8 cellular contexts compared by ENCODE assay signal in the genomic region with DNA sequence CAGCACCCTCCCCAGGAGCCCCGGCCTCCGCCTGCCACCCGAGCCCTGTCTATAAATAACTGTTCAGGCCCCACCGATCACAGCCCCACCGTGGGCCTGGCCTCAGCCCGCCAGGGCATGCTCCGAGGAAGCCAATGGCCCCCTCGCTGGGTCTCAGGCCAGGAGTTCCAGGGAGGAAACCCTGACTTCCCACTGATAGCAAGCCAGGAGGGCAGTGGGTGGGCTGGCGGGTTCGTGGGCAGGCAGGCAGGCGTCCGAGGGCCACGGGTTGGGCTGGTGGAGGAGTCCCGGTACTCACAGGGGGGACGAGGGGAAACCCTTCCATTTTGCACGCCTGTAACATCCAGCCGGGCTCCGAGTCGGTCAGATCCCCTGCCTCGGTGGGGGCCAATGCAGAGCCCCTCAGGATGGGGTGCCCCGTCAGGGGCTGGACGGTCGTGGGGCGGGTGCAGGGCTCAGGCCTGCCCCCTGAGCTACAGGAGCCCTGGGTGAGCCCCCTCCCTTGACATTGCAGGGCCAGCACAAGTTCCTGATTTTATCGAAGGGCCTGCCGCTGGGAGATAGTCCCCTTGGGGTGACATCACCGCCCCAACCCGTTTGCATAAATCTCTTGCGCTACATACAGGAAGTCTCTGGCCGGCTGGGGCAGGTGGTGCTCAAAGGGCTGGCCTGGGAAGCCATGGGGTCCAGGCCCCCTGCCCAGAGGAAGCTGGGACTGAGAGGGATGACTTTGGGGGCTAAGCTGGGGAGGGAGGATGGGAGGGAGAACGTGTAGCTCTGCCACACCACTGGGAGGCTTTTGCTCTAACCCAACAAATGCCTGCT. TPM values are rescaled to one million over a fixed set of nuclear protein-coding genes. Genes with fewer than 3 reads are reported as not detected.
DNase-seq lines count a peak whose midpoint lies in the region; ATAC-seq and TF ChIP-seq lines count a peak whose summit lies in the region.

SPI1 (minus strand) TSS at position 537 of the 825 bp plus-strand sequence; CDS start at position 343, 194 bp downstream.

- TF ChIP-seq POLR2A in NB4 (IDR thresholded peaks at IDR 0.05; ENCODE audit: extremely low read depth, insufficient read length) (peak; percentile 51), heart left ventricle (IDR thresholded peaks at IDR 0.05) (peak in 1 of 2 donors; percentile 30), stomach (IDR thresholded peaks at IDR 0.05) (no peak)

- TF ChIP-seq EP300 in stomach (IDR thresholded peaks at IDR 0.05) = no peak

- no TSS peak for BruUV-seq in A673 (replicated peaks; lab: Mats Ljungman, UMichigan)

- POLR2A ChIA-PET in HEK293 (lab: Yijun Ruan, JAX) = no interaction called here
- POLR2A ChIA-PET in A673 (lab: Charles Lee; ENCODE audit: low non-redundant PET) = interaction anchor here (0.6 kb wide), 1 partner anchor 76 kb away, joined by 11 read pairs; no protein-coding TSS in a partner anchor

- H3K27me3 ChIP-seq in heart left ventricle (no peaks in the 10 kb centered on the region), stomach (no peaks in the 10 kb centered on the region), A673 (replicated peaks; ENCODE audit: insufficient read depth, low read depth, low read length, poor library complexity) (no peaks in the 10 kb centered on the region)

- H3K27ac ChIP-seq in HEK293 (ENCODE audit: extremely low read depth, low read depth, low read length) (no peak within 1 kb of the TSS), heart left ventricle (peak within 1 kb of the TSS in 11 of 12 donors; percentile 20 to 96 (median 52)), stomach (peak within 1 kb of the TSS; percentile 19 to 87 (median 77)), A673 (ENCODE audit: low read depth, low read length, poor library complexity, severe bottlenecking) (no peak within 1 kb of the TSS)

- WGBS in heart left ventricle, 4 donors = 58 to 77% (median 64%) methylated on average over 20 to 31 of the region's 31 CpGs
- 65 to 75% (median 71%) methylated on average over 25 to 31 of the region's 31 CpGs for WGBS in stomach, 5 donors

- H3K9me3 ChIP-seq in HEK293 (ENCODE audit: control insufficient read depth, insufficient read depth, low read depth, low read length) (no peaks in the 10 kb centered on the region), heart left ventricle (no peaks in the 10 kb centered on the region), stomach (no peaks in the 10 kb centered on the region), A673 (ENCODE audit: low read depth, low read length, poor library complexity, severe bottlenecking) (no peaks in the 10 kb centered on the region)

- intact Hi-C loops in heart left ventricle (cut with DNase I) = loop anchor here in 6 of 10 donors (5.0 to 10.0 kb wide), 4 partner anchors 74 to 477 kb away; no protein-coding TSS in a partner anchor
- intact Hi-C loops in stomach (cut with DNase I; ENCODE audit: low total_unique reads) = loop anchor here (10.0 kb wide), 1 partner anchor 67 kb away; the partner anchor contains the start of gene RAPSN
- intact Hi-C loops in A673 (cut with micrococcal nuclease; ENCODE audit: unreplicated experiment) = loop anchor here (10.0 kb wide), 1 partner anchor 737 kb away; no protein-coding TSS in a partner anchor

- no peak for TF ChIP-seq CTCF in HEK293 (tag by site-specific recombination; IDR thresholded peaks at IDR 0.05)
- no peak for TF ChIP-seq CTCF in NB4 (IDR thresholded peaks at IDR 0.05; ENCODE audit: low read depth, low read length)
- no peak for TF ChIP-seq CTCF in heart left ventricle (IDR thresholded peaks at IDR 0.05)
- TF ChIP-seq CTCF in stomach (IDR thresholded peaks at IDR 0.05) = no peak
- no peak for TF ChIP-seq CTCF in A673 (conservative IDR thresholded peaks at IDR 0.05; ENCODE audit: low read depth, low read length)

- no peak within 1 kb of the TSS for H3K4me3 ChIP-seq in HEK293 (ENCODE audit: low read depth, low read length)
- H3K4me3 ChIP-seq in NB4 (ENCODE audit: low read depth, low read length) = peak within 1 kb of the TSS; percentile 90
- H3K4me3 ChIP-seq in heart left ventricle = peak within 1 kb of the TSS in 9 of 12 donors; percentile 26 to 70 (median 42)
- peak within 1 kb of the TSS; percentile 14 to 41 (median 36) for H3K4me3 ChIP-seq in stomach
- no peak within 1 kb of the TSS for H3K4me3 ChIP-seq in A673 (ENCODE audit: low read depth, low read length, poor library complexity, severe bottlenecking)

- CTCF ChIA-PET in HEK293 (lab: Yijun Ruan, JAX) = no interaction called here
- CTCF ChIA-PET in A673 (lab: Charles Lee) = no interaction called here

- H3K36me3 ChIP-seq in HEK293 (ENCODE audit: control insufficient read depth in 2 of 2, insufficient read depth in 1 of 2, low read length in 2 of 2) = no peaks in the 10 kb centered on the region
- peaks cover 0 to 12% (median 0%) of the 10 kb centered on the region in 9 donors for H3K36me3 ChIP-seq in heart left ventricle
- peaks cover 0 to 4% (median 0%) of the 10 kb centered on the region in 4 donors for H3K36me3 ChIP-seq in stomach
- H3K36me3 ChIP-seq in A673 (ENCODE audit: insufficient read depth, low read length, poor library complexity, severe bottlenecking) = no peaks in the 10 kb centered on the region

- ATAC-seq in GM18499 (IDR thresholded peaks at IDR 0.05; ENCODE audit: insufficient read depth, unreplicated experiment) = peak; percentile 69
- ATAC-seq in heart left ventricle = peak in 3 of 4 donors; percentile 41 to 60 (median 57)

- no peaks in the 10 kb centered on the region for H3K4me1 ChIP-seq in HEK293 (ENCODE audit: control insufficient read depth, insufficient read depth, low read length)
- peaks cover 0 to 30% (median 0%) of the 10 kb centered on the region in 12 donors for H3K4me1 ChIP-seq in heart left ventricle
- peaks cover 0 to 16% (median 0%) of the 10 kb centered on the region in 4 donors for H3K4me1 ChIP-seq in stomach
- no peaks in the 10 kb centered on the region for H3K4me1 ChIP-seq in A673 (ENCODE audit: insufficient read depth, low read length, poor library complexity, severe bottlenecking)

- DNase-seq in NB4 (ENCODE audit: low read depth) (peak; percentile 97), heart left ventricle (peak; percentile 65 to 83 (median 74)), stomach (peak; percentile 60), HK-2 (ENCODE audit: unreplicated experiment) (no peak), DMS153 (lab: John Stamatoyannopoulos, UW) (no peak), A673 (ENCODE audit: low spot score) (no peak)

TF ChIP-seq in HEK293, 187 proteins besides CTCF, POLR2A, EP300 and RAD21 (continues in another document):
- TF ChIP-seq ZFHX2 (tag by site-specific recombination; conservative IDR thresholded peaks at IDR 0.05) (peak; percentile 63), ZBTB8A (tag by site-specific recombination; IDR thresholded peaks at IDR 0.05) (no peak), ZNF626 (tag by site-specific recombination; IDR thresholded peaks at IDR 0.05) (no peak), ZNF571 (tag by site-specific recombination; IDR thresholded peaks at IDR 0.05) (no peak), ZIC2 (tag by site-specific recombination; IDR thresholded peaks at IDR 0.05) (peak; percentile 38; the same call in 1 of the 2 replicates), SCRT1 (tag by site-specific recombination; IDR thresholded peaks at IDR 0.05; ENCODE audit: borderline replicate concordance) (no peak), EGR2 (tag by site-specific recombination; IDR thresholded peaks at IDR 0.05; ENCODE audit: low read depth) (peak; percentile 52; the same call in 1 of the 2 replicates), SETDB1 (IDR thresholded peaks at IDR 0.05; ENCODE audit: insufficient read length, low read length) (no peak), ZNF280C (tag by site-specific recombination; IDR thresholded peaks at IDR 0.05) (no peak), ZNF600 (tag by site-specific recombination; IDR thresholded peaks at IDR 0.05) (no peak), ZNF350 (tag by site-specific recombination; IDR thresholded peaks at IDR 0.05) (no peak), ZNF560 (tag by site-specific recombination; IDR thresholded peaks at IDR 0.05; ENCODE audit: borderline replicate concordance) (no peak), ZNF785 (tag by site-specific recombination; IDR thresholded peaks at IDR 0.05) (no peak), MYNN (tag by site-specific recombination; IDR thresholded peaks at IDR 0.05; ENCODE audit: borderline replicate concordance) (no peak), ZNF23 (tag by site-specific recombination; IDR thresholded peaks at IDR 0.05; ENCODE audit: borderline replicate concordance) (no peak), ZNF707 (tag by site-specific recombination; IDR thresholded peaks at IDR 0.05) (no peak), GLI4 (tag by site-specific recombination; IDR thresholded peaks at IDR 0.05) (no peak)

RNA-seq across cellular contexts. Expression of gene SPI1, which starts in this region (rescaled TPM):
- total RNA-seq in heart left ventricle (10 to 100 TPM in 4 of 9 donors, 1 to 10 TPM in 5; 2.8 to 78.9 (median 8.5) TPM), stomach (1 to 10 TPM; 2.6 to 8.4 (median 7.0) TPM), A673 (2021) (not detected in 2 replicates)
- polyA plus RNA-seq in heart left ventricle (1 to 10 TPM; 4.3 to 7.7 TPM), stomach (10 to 100 TPM in 2 of 3 donors, 1 to 10 TPM in 1; 8.2 to 24.3 (median 15.3) TPM)

Comparison
In these comparisons a context has a peak if more than half of its experiments do, and no peak if none do; other contexts are left out.
1. H3K27ac ChIP-seq: peak in heart left ventricle (11 of 12) and stomach (5 of 5); none in HEK293 (single experiment) and A673 (single experiment).
2. H3K4me3 ChIP-seq: peak in NB4 (single experiment), heart left ventricle (9 of 12) and stomach (4 of 4); none in HEK293 (single experiment) and A673 (single experiment).
3. DNase-seq: peak in NB4 (single experiment), heart left ventricle (5 of 5) and stomach (single experiment); none in HK-2 (single experiment), DMS153 (single experiment) and A673 (single experiment).